Comparison of ENCODE assay signal across 12 cellular contexts in genomic region chr13:66312312-66313087, GRCh38.
DNase-seq lines count a peak whose midpoint lies in the region; ATAC-seq and TF ChIP-seq lines count a peak whose summit lies in the region.
"Had no signal": no experiment of that assay in that cellular context is flagged by ENCODE, and none has a peak within 500 bp of the region (broad histone marks: within the 10 kb centered on the region; RNA-seq: fewer than 3 reads in every experiment).

No MANE protein-coding gene starts in this region.

- H3K27me3 ChIP-seq in BJ (ENCODE audit: control insufficient read depth, insufficient read depth, low read length) (no peaks in the 10 kb centered on the region), Karpas-422 (ENCODE audit: low read length) (no peaks in the 10 kb centered on the region)
- H3K27me3 ChIP-seq: sigmoid colon had no signal

- H3K36me3 Mint-ChIP-seq in effector memory CD8-positive, alpha-beta T cell (ENCODE audit: insufficient read depth) = no peaks in the 10 kb centered on the region
- H3K36me3 Mint-ChIP-seq: stimulated activated effector memory CD8-positive, alpha-beta T cell treated with anti-CD3 and anti-CD28 coated beads, Interleukin-12 subunit alpha, Interleukin-12 subunit beta, amount 100 ng/mL, for 72 hours had no signal

- TF ChIP-seq CTCF in BJ (IDR thresholded peaks at IDR 0.05; ENCODE audit: insufficient read depth, low read depth, low read length) = no peak
- TF ChIP-seq CTCF in cardiac fibroblast (IDR thresholded peaks at IDR 0.05; ENCODE audit: low read depth, low read length) = no peak
- no peak for TF ChIP-seq CTCF in mucosa of descending colon (IDR thresholded peaks at IDR 0.05)

- H3K9ac ChIP-seq in Karpas-422 (ENCODE audit: low read length) = no peak overlapping the region

- no peak overlapping the region for H3K27ac Mint-ChIP-seq in effector memory CD8-positive, alpha-beta T cell
- H3K27ac Mint-ChIP-seq: stimulated activated effector memory CD8-positive, alpha-beta T cell treated with anti-CD3 and anti-CD28 coated beads, Interleukin-12 subunit alpha, Interleukin-12 subunit beta, amount 100 ng/mL, for 72 hours had no signal

- no peaks in the 10 kb centered on the region for H3K9me2 ChIP-seq in Karpas-422 (replicated peaks; ENCODE audit: insufficient read depth, low read length)

- no peaks in the 10 kb centered on the region for H3K27me3 Mint-ChIP-seq in effector memory CD8-positive, alpha-beta T cell

- no peak overlapping the region for H3K4me2 ChIP-seq in Karpas-422 (ENCODE audit: low read depth, low read length, poor library complexity, severe bottlenecking)

- H3K4me1 ChIP-seq in Karpas-422 (ENCODE audit: low read length) (no peaks in the 10 kb centered on the region; the same call in 1 of the 2 replicates), mucosa of descending colon (ENCODE audit: low read depth) (peaks cover 4% of the 10 kb centered on the region)

- H3K79me2 ChIP-seq in Karpas-422 (ENCODE audit: low read length) = no peaks in the 10 kb centered on the region

- no peak overlapping the region for H3K4me3 Mint-ChIP-seq in effector memory CD8-positive, alpha-beta T cell
- H3K4me3 Mint-ChIP-seq: stimulated activated effector memory CD8-positive, alpha-beta T cell treated with anti-CD3 and anti-CD28 coated beads, Interleukin-12 subunit alpha, Interleukin-12 subunit beta, amount 100 ng/mL, for 72 hours had no signal

- no peaks in the 10 kb centered on the region for H3K4me1 Mint-ChIP-seq in effector memory CD8-positive, alpha-beta T cell (ENCODE audit: low read depth in 2 of 2)
- H3K4me1 Mint-ChIP-seq: stimulated activated effector memory CD8-positive, alpha-beta T cell treated with anti-CD3 and anti-CD28 coated beads, Interleukin-12 subunit alpha, Interleukin-12 subunit beta, amount 100 ng/mL, for 72 hours had no signal

- CTCF ChIA-PET in BJ (lab: Yijun Ruan, JAX) = interaction anchor here (0.6 kb wide), 1 partner anchor 90 kb away, joined by 3 read pairs; no protein-coding TSS in a partner anchor

- H3K9me3 ChIP-seq in Karpas-422 (ENCODE audit: low read length) = no peaks in the 10 kb centered on the region; the same call in 1 of the 2 replicates
- H3K9me3 ChIP-seq in mucosa of descending colon = no peaks in the 10 kb centered on the region
- H3K9me3 ChIP-seq: sigmoid colon had no signal

- POLR2A ChIA-PET in BJ (lab: Charles Lee) = no interaction called here

- H2AFZ ChIP-seq in Karpas-422 (ENCODE audit: low read length) = peak overlapping the region; percentile 69

- no peak overlapping the region for H3K4me3 ChIP-seq in BJ (ENCODE audit: low read depth, low read length)
- no peak overlapping the region for H3K4me3 ChIP-seq in Karpas-422 (ENCODE audit: low read length)
- no peak overlapping the region for H3K4me3 ChIP-seq in cardiac fibroblast (replicated peaks in 1 of 2; ENCODE audit: low read depth in 2 of 2, low read length in 2 of 2)
- no peak overlapping the region for H3K4me3 ChIP-seq in mucosa of descending colon
- H3K4me3 ChIP-seq: lung, sigmoid colon had no signal

- intact Hi-C loops in mucosa of descending colon (cut with DNase I, micrococcal nuclease) = no loop called here

- H3K27ac ChIP-seq in Karpas-422 (ENCODE audit: low read length) = no peak overlapping the region
- H3K27ac ChIP-seq: sigmoid colon had no signal

- peaks cover 8 to 9% of the 10 kb centered on the region in 2 donors for H3K9me3 Mint-ChIP-seq in effector memory CD8-positive, alpha-beta T cell

- ATAC-seq in mucosa of descending colon = peak; percentile 98
- no peak for ATAC-seq in GM21360 (IDR thresholded peaks at IDR 0.05; ENCODE audit: unreplicated experiment)
- ATAC-seq in effector memory CD8-positive, alpha-beta T cell (replicated peaks) = no peak
- ATAC-seq: stimulated activated effector memory CD8-positive, alpha-beta T cell treated with anti-CD3 and anti-CD28 coated beads, Interleukin-12 subunit alpha, Interleukin-12 subunit beta, amount 100 ng/mL, for 72 hours had no signal

- H3K36me3 ChIP-seq in BJ (ENCODE audit: control insufficient read depth, insufficient read depth, low read length) (no peaks in the 10 kb centered on the region), Karpas-422 (ENCODE audit: insufficient read depth, low read length) (no peaks in the 10 kb centered on the region), mucosa of descending colon (ENCODE audit: low read depth) (no peaks in the 10 kb centered on the region)
- H3K36me3 ChIP-seq: sigmoid colon had no signal

- H4K20me1 ChIP-seq in Karpas-422 (ENCODE audit: insufficient read depth, low read depth, low read length) = no peaks in the 10 kb centered on the region

- peak; percentile 77 for DNase-seq in BJ (ENCODE audit: low read depth)
- DNase-seq in Karpas-422 = no peak
- DNase-seq in cardiac fibroblast (ENCODE audit: low read depth in 2 of 2) = peak; percentile 77 to 93
- peak in 1 of 3 donors; percentile 71 for DNase-seq in mucosa of descending colon
- no peak for DNase-seq in cerebellar cortex (ENCODE audit: low spot score)
- DNase-seq in effector memory CD8-positive, alpha-beta T cell = no peak
- no peak for DNase-seq in stimulated activated CD4-positive, alpha-beta T cell treated with anti-CD3 and anti-CD28 coated beads, Interleukin-4, amount 100 ng/mL, for 4 hours
- DNase-seq: NK-92 treated with Interleukin-12 subunit alpha and Interleukin-12 subunit beta, amount 100 ng/mL, for 24 hours; sigmoid colon had no signal

Comparison
In these comparisons a context has a peak if more than half of its experiments do, and no peak if none do; other contexts are left out.
1. DNase-seq: peak in BJ (single experiment) and cardiac fibroblast (2 of 2); none in Karpas-422 (single experiment), cerebellar cortex (single experiment), effector memory CD8-positive, alpha-beta T cell (0 of 3) and stimulated activated CD4-positive, alpha-beta T cell treated with anti-CD3 and anti-CD28 coated beads, Interleukin-4, amount 100 ng/mL, for 4 hours (0 of 2).